ENCODE assay signal across 32 cellular contexts in the genomic region with DNA sequence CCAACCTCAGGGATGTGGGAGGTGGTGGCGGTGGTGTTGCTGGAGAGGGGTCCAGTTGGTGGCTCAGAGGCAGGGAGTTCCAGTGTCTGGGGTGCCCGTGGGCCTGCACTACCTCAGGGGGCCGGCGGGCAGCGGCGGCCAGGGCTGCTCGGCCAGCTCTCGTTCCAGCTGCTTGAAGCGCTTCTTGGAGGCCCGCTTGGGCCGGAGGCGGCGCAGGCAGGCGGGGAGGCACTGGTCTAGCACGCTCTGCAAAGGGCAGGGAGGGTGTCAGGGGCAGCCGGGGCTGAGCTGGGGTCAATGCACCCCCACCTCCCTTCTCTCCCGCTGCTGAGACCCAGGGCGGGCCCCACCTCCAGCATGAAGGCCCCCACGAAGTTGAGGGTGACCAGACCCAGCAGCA. TPM values are rescaled to one million over a fixed set of nuclear protein-coding genes. Genes with fewer than 3 reads are reported as not detected.
"Had no signal": no experiment of that assay in that cellular context is flagged by ENCODE, and none has a peak within 500 bp of the region (broad histone marks: within the 10 kb centered on the region; RNA-seq: fewer than 3 reads in every experiment).

No MANE protein-coding gene starts in this region.

- H3K4me1 Mint-ChIP-seq: activated naive CD8-positive, alpha-beta T cell treated with anti-CD3 and anti-CD28 coated beads, Interleukin-2, amount 10 ng/mL, durations not matched to agents 7 days and 5 days had no signal

- H3K4me3 ChIP-seq: esophagus squamous epithelium, right atrium auricular region, smooth muscle cell had no signal

- H3K4me2 ChIP-seq: smooth muscle cell had no signal

- H3K27ac ChIP-seq: brain microvascular endothelial cell, epithelial cell of prostate, esophagus squamous epithelium, right atrium auricular region, VCaP had no signal

- H3K9me3 Mint-ChIP-seq: activated naive CD4-positive, alpha-beta T cell treated with anti-CD3 and anti-CD28 coated beads, Interleukin-2, amount 10 ng/mL, durations not matched to agents 7 days and 5 days; activated naive CD8-positive, alpha-beta T cell treated with anti-CD3 and anti-CD28 coated beads, Interleukin-2, amount 10 ng/mL, durations not matched to agents 7 days and 5 days; naive thymus-derived CD8-positive, alpha-beta T cell; neural crest cell; stimulated activated memory B cell treated with anti-CD40 and anti-IgM and Interleukin-4, amounts not matched to agents 10 μg/mL and 1 μg/mL and 100 μg/mL, for 72 hours; stimulated activated naive CD8-positive, alpha-beta T cell treated with anti-CD3 and anti-CD28 coated beads, Interleukin-15, amount 100 ng/mL, for 72 hours had no signal

- H3K4me3 Mint-ChIP-seq: activated naive CD4-positive, alpha-beta T cell treated with anti-CD3 and anti-CD28 coated beads, Interleukin-2, amount 10 ng/mL, durations not matched to agents 7 days and 5 days; activated naive CD8-positive, alpha-beta T cell treated with anti-CD3 and anti-CD28 coated beads, Interleukin-2, amount 10 ng/mL, durations not matched to agents 7 days and 5 days; naive thymus-derived CD8-positive, alpha-beta T cell; neural crest cell; stimulated activated memory B cell treated with anti-CD40 and anti-IgM and Interleukin-4, amounts not matched to agents 10 μg/mL and 1 μg/mL and 100 μg/mL, for 72 hours; stimulated activated naive CD8-positive, alpha-beta T cell treated with anti-CD3 and anti-CD28 coated beads, Interleukin-15, amount 100 ng/mL, for 72 hours had no signal

- H3K27ac Mint-ChIP-seq: activated naive CD4-positive, alpha-beta T cell treated with anti-CD3 and anti-CD28 coated beads, Interleukin-2, amount 10 ng/mL, durations not matched to agents 7 days and 5 days; activated naive CD8-positive, alpha-beta T cell treated with anti-CD3 and anti-CD28 coated beads, Interleukin-2, amount 10 ng/mL, durations not matched to agents 7 days and 5 days; stimulated activated memory B cell treated with anti-CD40 and anti-IgM and Interleukin-4, amounts not matched to agents 10 μg/mL and 1 μg/mL and 100 μg/mL, for 72 hours; stimulated activated naive CD8-positive, alpha-beta T cell treated with anti-CD3 and anti-CD28 coated beads, Interleukin-15, amount 100 ng/mL, for 72 hours had no signal

- ATAC-seq: left cardiac atrium; naive thymus-derived CD8-positive, alpha-beta T cell had no signal

- H3K9me3 ChIP-seq: esophagus squamous epithelium, right atrium auricular region had no signal

- H3K27me3 ChIP-seq: brain microvascular endothelial cell, right atrium auricular region had no signal

- H3K36me3 Mint-ChIP-seq: activated naive CD8-positive, alpha-beta T cell treated with anti-CD3 and anti-CD28 coated beads, Interleukin-2, amount 10 ng/mL, durations not matched to agents 7 days and 5 days had no signal

- DNase-seq: activated CD4-positive, alpha-beta T cell treated with anti-CD3 and anti-CD28 coated beads for 4 hours; activated CD4-positive, alpha-beta T cell treated with anti-CD3 and anti-CD28 coated beads, Interleukin-2, amount 50 U/mL, for 4 hours; activated CD8-positive, alpha-beta memory T cell treated with anti-CD3 and anti-CD28 coated beads, Interleukin-2, amount 50 U/mL, for 4 hours; activated gamma-delta T cell; activated naive CD4-positive, alpha-beta T cell treated with anti-CD3 and anti-CD28 coated beads, Interleukin-2, amount 10 ng/mL, durations not matched to agents 7 days and 5 days; activated naive CD8-positive, alpha-beta T cell treated with anti-CD3 and anti-CD28 coated beads, Interleukin-2, amount 10 ng/mL, durations not matched to agents 7 days and 5 days; activated T-cell treated with anti-CD3 and anti-CD28 coated beads, Interleukin-2, amount 50 U/mL, for 1 hour; amniotic stem cell; brain microvascular endothelial cell; caudate nucleus; dermis blood vessel endothelial cell; effector CD4-positive, alpha-beta T cell; esophagus squamous epithelium; foreskin melanocyte; hippocampal formation; left cardiac atrium; midbrain; naive thymus-derived CD8-positive, alpha-beta T cell; stimulated activated CD4-positive, alpha-beta T cell treated with anti-CD3 and anti-CD28 coated beads, Interleukin-1b, Interleukin-23, amount 100 ng/mL, for 48 hours; stimulated activated CD4-positive, alpha-beta T cell treated with anti-CD3 and anti-CD28 coated beads, Interleukin-4, amount 100 ng/mL, for 4 hours; stimulated activated CD8-positive, alpha-beta memory T cell treated with anti-CD3 and anti-CD28 coated beads, Interleukin-4, amount 100 ng/mL, for 48 hours; stimulated activated naive CD8-positive, alpha-beta T cell treated with anti-CD3 and anti-CD28 coated beads, Interleukin-15, amount 100 ng/mL, for 72 hours; substantia nigra; T-helper 9 cell had no signal

RNA-seq across cellular contexts. Expression of a gene that starts 5.7 kb away (rescaled TPM):
- total RNA-seq: activated CD8-positive, alpha-beta memory T cell treated with anti-CD3 and anti-CD28 coated beads for 36 hours; activated naive CD8-positive, alpha-beta T cell treated with anti-CD3 and anti-CD28 coated beads, Interleukin-2, amount 10 ng/mL, durations not matched to agents 7 days and 5 days; naive thymus-derived CD8-positive, alpha-beta T cell; T-helper 1 cell treated with Interleukin-12 subunit alpha and Interleukin-12 subunit beta and Interleukin-4 antibody, amounts not matched to agents 30 ng/mL and 1 ng/mL, for 36 hours had no signal
